In the genomic region with DNA sequence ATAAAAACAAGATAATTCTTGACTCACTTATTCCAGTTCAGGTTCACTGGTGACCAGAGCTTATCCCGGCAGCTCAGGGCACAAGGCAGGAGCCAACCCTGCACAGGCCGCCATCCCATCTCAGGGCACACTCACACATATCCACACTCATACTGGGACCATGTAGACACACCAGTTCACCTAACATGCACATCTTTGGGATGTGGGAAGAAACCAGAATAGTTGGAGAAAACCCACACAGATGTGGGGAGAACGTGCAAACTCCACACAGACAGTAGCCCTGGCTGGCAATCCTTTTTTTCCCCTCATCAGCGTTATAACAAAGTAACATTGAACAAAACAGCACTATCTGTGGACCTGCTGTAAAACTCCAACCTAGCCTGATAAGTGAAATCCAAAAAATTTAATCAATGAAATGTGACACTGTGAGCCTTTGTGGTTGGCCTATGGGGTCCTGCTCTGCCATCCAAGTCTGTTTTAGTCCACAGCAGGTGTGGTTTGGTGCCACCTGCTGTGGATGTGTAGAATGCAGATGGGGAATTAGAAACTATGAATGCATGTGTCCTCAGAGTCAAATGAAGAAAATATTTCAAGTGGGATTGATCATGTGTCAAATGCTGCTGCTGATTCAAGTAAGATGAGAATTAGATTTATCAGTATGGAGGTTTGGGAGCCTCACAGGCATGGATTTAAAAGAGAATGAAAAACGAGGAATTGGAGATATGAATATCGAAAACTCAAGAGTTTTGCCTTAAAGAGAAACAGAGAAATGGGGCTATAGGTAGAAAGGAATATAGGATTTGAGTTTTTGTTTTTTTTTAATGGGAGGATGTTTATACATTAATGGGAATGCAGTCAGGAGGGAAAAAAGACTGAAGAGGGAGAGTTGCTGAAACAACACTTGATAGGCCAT, we compare ENCODE assay signal across 8 cellular contexts. TPM values are rescaled to one million over a fixed set of nuclear protein-coding genes. Genes with fewer than 3 reads are reported as not detected.
DNase-seq lines count a peak whose midpoint lies in the region; ATAC-seq and TF ChIP-seq lines count a peak whose summit lies in the region.

No MANE protein-coding gene starts in this region.

- peak; percentile 37 to 73 (median 62) for TF ChIP-seq CTCF in Peyer's patch (IDR thresholded peaks at IDR 0.05)
- peak; percentile 63 for TF ChIP-seq CTCF in cardiac muscle cell (IDR thresholded peaks at IDR 0.05; ENCODE audit: low read depth, low read length)
- TF ChIP-seq CTCF in sigmoid colon (IDR thresholded peaks at IDR 0.05), result peak; percentile 37 to 62 (median 56)

- TF ChIP-seq POLR2A in Peyer's patch (IDR thresholded peaks at IDR 0.05) (no peak), sigmoid colon (IDR thresholded peaks at IDR 0.05) (no peak)

- no peak overlapping the region for H3K27ac ChIP-seq in Peyer's patch
- H3K27ac ChIP-seq in cardiac muscle cell, result peak overlapping the region; percentile 82
- no peak overlapping the region for H3K27ac ChIP-seq in sigmoid colon

- intact Hi-C loops in sigmoid colon (cut with DNase I), result loop anchor here (5.0 kb wide), 1 partner anchor 46 kb away; the partner anchor contains the start of gene UGP2

- H3K4me1 ChIP-seq in Peyer's patch (no peaks in the 10 kb centered on the region), cardiac muscle cell (ENCODE audit: low read depth) (no peaks in the 10 kb centered on the region), sigmoid colon (peaks cover 0 to 22% (median 3%) of the 10 kb centered on the region in 4 donors)

- H3K4me3 ChIP-seq in Peyer's patch, result no peak overlapping the region
- no peak overlapping the region for H3K4me3 ChIP-seq in cardiac muscle cell
- no peak overlapping the region for H3K4me3 ChIP-seq in sigmoid colon

- TF ChIP-seq EP300 in sigmoid colon (IDR thresholded peaks at IDR 0.05), result no peak

- in situ Hi-C loops in Caki2 (cut with HindIII; ENCODE audit: low pct_unique_long_range_greater_than_20kb, low sequenced_read_pairs), result no loop called here

- ATAC-seq in GM19035 (IDR thresholded peaks at IDR 0.05; ENCODE audit: unreplicated experiment), result peak; percentile 65
- ATAC-seq in HG03571 (IDR thresholded peaks at IDR 0.05; ENCODE audit: unreplicated experiment), result peak; percentile 76
- ATAC-seq in GM21515 (IDR thresholded peaks at IDR 0.05; ENCODE audit: unreplicated experiment), result no peak

- H3K9me3 ChIP-seq in Peyer's patch (no peaks in the 10 kb centered on the region), cardiac muscle cell (ENCODE audit: low read depth) (no peaks in the 10 kb centered on the region), sigmoid colon (no peaks in the 10 kb centered on the region)

- no peaks in the 10 kb centered on the region for H3K27me3 ChIP-seq in Peyer's patch
- no peaks in the 10 kb centered on the region for H3K27me3 ChIP-seq in cardiac muscle cell
- no peaks in the 10 kb centered on the region for H3K27me3 ChIP-seq in sigmoid colon

- DNase-seq in Caki2 (ENCODE audit: low read depth), result peak; percentile 40
- DNase-seq in Peyer's patch, result peak in 2 of 3 donors; percentile 21 to 54
- DNase-seq in activated naive CD4-positive, alpha-beta T cell treated with anti-CD3 and anti-CD28 coated beads, Interleukin-2, amount 50 U/mL, for 16 hours, result peak; percentile 51
- peak; percentile 50 to 67 for DNase-seq in cardiac muscle cell (ENCODE audit: low read depth in 1 of 2, low spot score in 1 of 2)
- no peak for DNase-seq in sigmoid colon

- H3K36me3 ChIP-seq in Peyer's patch, result peaks cover 0 to 88% (median 0%) of the 10 kb centered on the region in 3 donors
- H3K36me3 ChIP-seq in cardiac muscle cell, result peaks cover 79% of the 10 kb centered on the region
- H3K36me3 ChIP-seq in sigmoid colon, result peaks cover 0 to 86% (median 23%) of the 10 kb centered on the region in 4 donors

- 96 to 97% methylated on average over 6 of the region's 6 CpGs for WGBS in sigmoid colon, 2 donors

RNA-seq across cellular contexts. Expression of gene UGP2, which starts 47.0 kb away (rescaled TPM):
- total RNA-seq in Caki2 (2014; rRNA removed; shearing (Covaris generic); ENCODE audit: low replicate concordance), result 47.8 and 55.9 TPM in 2 replicates
- total RNA-seq in Peyer's patch (100 to 1,000 TPM in 2 of 4 donors, 10 to 100 TPM in 2; 85.4 to 125 (median 106) TPM), cardiac muscle cell (183 and 199 TPM in 2 replicates), sigmoid colon (100 to 1,000 TPM; 132 to 196 (median 149) TPM)
- polyA plus RNA-seq in cardiac muscle cell (327 and 344 TPM in 2 replicates), sigmoid colon (100 to 1,000 TPM; 195 to 809 (median 459) TPM)
